Comparison of ENCODE assay signal across 38 cellular contexts in genomic region chr5:36713541-36713940, GRCh38.
"Had no signal": no experiment of that assay in that cellular context is flagged by ENCODE, and none has a peak within 500 bp of the region (broad histone marks: within the 10 kb centered on the region; RNA-seq: fewer than 3 reads in every experiment).

No MANE protein-coding gene starts in this region.

- H3K4me1 ChIP-seq: adrenal gland, ascending aorta, body of pancreas, breast epithelium had no signal

- H3K4me3 ChIP-seq: adrenal gland, ascending aorta, body of pancreas, breast epithelium, cardiac muscle cell had no signal

- H3K27me3 Mint-ChIP-seq: activated naive CD4-positive, alpha-beta T cell treated with anti-CD3 and anti-CD28 coated beads, Interleukin-2, amount 10 ng/mL, durations not matched to agents 7 days and 5 days; activated naive CD4-positive, alpha-beta T cell treated with anti-CD3 and anti-CD28 coated beads, Interleukin-2, amount 50 U/mL, for 24 hours; activated naive CD8-positive, alpha-beta T cell; activated naive CD8-positive, alpha-beta T cell treated with anti-CD3 and anti-CD28 coated beads for 36 hours; activated naive CD8-positive, alpha-beta T cell treated with anti-CD3 and anti-CD28 coated beads, Interleukin-2, amount 50 U/mL, for 24 hours; activated T-cell treated with anti-CD3 and anti-CD28 coated beads, Interleukin-2, amount 50 U/mL, for 24 hours; central memory CD8-positive, alpha-beta T cell had no signal

- H3K9me3 ChIP-seq: adrenal gland, ascending aorta, body of pancreas, breast epithelium had no signal

- H3K36me3 ChIP-seq: adrenal gland, ascending aorta, brain microvascular endothelial cell, breast epithelium, cardiac muscle cell had no signal

- H3K27ac Mint-ChIP-seq: activated naive CD4-positive, alpha-beta T cell treated with anti-CD3 and anti-CD28 coated beads for 36 hours; activated naive CD4-positive, alpha-beta T cell treated with anti-CD3 and anti-CD28 coated beads, Interleukin-2, amount 10 ng/mL, durations not matched to agents 7 days and 5 days; activated naive CD4-positive, alpha-beta T cell treated with anti-CD3 and anti-CD28 coated beads, Interleukin-2, amount 50 U/mL, for 24 hours; activated naive CD4-positive, alpha-beta T cell treated with anti-CD3 and anti-CD28 coated beads, Interleukin-2, amount 50 U/mL, for 72 hours; activated naive CD8-positive, alpha-beta T cell; activated naive CD8-positive, alpha-beta T cell treated with anti-CD3 and anti-CD28 coated beads for 36 hours; activated naive CD8-positive, alpha-beta T cell treated with anti-CD3 and anti-CD28 coated beads, Interleukin-2, amount 10 ng/mL, durations not matched to agents 7 days and 5 days; activated naive CD8-positive, alpha-beta T cell treated with anti-CD3 and anti-CD28 coated beads, Interleukin-2, amount 50 U/mL, for 24 hours; activated T-cell treated with anti-CD3 and anti-CD28 coated beads, Interleukin-2, amount 50 U/mL, for 24 hours; activated T-cell treated with anti-CD3 and anti-CD28 coated beads, Interleukin-2, amount 50 U/mL, for 72 hours; activated T-helper 1 cell treated with anti-CD3 and anti-CD28 coated beads, Interleukin-12 subunit alpha, Interleukin-12 subunit beta, Interleukin-2, Interleukin-4 antibody, amounts not matched to agents 30 ng/mL and 10 ng/mL and 1 ng/mL, durations not matched to agents 14 hours and 24 hours and 36 hours; activated T-helper 17 cell treated with anti-CD3 and anti-CD28 coated beads, Interleukin-2, amount 50 U/mL, for 72 hours; activated T-helper 2 cell treated with anti-CD3 and anti-CD28 coated beads, Interferon-gamma antibody, Interleukin-2, Interleukin-4, amounts not matched to agents 10 μg/mL and 5 μg/mL and 100 μg/mL, durations not matched to agents 14 hours and 24 hours and 36 hours had no signal

- DNase-seq: activated effector memory CD4-positive, alpha-beta T cell treated with anti-CD3 and anti-CD28 coated beads, Interleukin-2, amount 50 U/mL, for 16 hours; activated effector memory CD4-positive, alpha-beta T cell treated with Interleukin-2 at 50 U/mL for 16 hours; activated gamma-delta T cell; activated gamma-delta T cell treated with Interleukin-2 at 50 U/mL for 16 hours; activated naive CD4-positive, alpha-beta T cell; activated naive CD4-positive, alpha-beta T cell treated with anti-CD3 and anti-CD28 coated beads for 36 hours; activated naive CD4-positive, alpha-beta T cell treated with anti-CD3 and anti-CD28 coated beads, Interleukin-2, amount 10 ng/mL, durations not matched to agents 7 days and 5 days; activated naive CD4-positive, alpha-beta T cell treated with anti-CD3 and anti-CD28 coated beads, Interleukin-2, amount 50 U/mL, for 16 hours; activated naive CD4-positive, alpha-beta T cell treated with Interleukin-2 at 50 U/mL for 16 hours; activated naive CD8-positive, alpha-beta T cell treated with anti-CD3 and anti-CD28 coated beads for 36 hours; activated naive CD8-positive, alpha-beta T cell treated with anti-CD3 and anti-CD28 coated beads, Interleukin-2, amount 10 ng/mL, durations not matched to agents 7 days and 5 days; activated naive CD8-positive, alpha-beta T cell treated with anti-CD3 and anti-CD28 coated beads, Interleukin-2, amount 50 U/mL, for 24 hours; activated T-cell treated with anti-CD3 and anti-CD28 coated beads, Interleukin-2, amount 50 U/mL, for 1 hour; activated T-cell treated with anti-CD3 and anti-CD28 coated beads, Interleukin-2, amount 50 U/mL, for 24 hours; activated T-cell treated with anti-CD3 and anti-CD28 coated beads, Interleukin-2, amount 50 U/mL, for 4 hours; activated T-cell treated with anti-CD3 and anti-CD28 coated beads, Interleukin-2, amount 50 U/mL, for 48 hours; activated T-cell treated with anti-CD3 and anti-CD28 coated beads, Interleukin-2, amount 50 U/mL, for 72 hours; adrenal gland; amniotic stem cell; amygdala; anterior cingulate cortex; aorta; body of pancreas; brain microvascular endothelial cell; caudate nucleus; central memory CD4-positive, alpha-beta T cell; cerebellar nuclear complex had no signal

- H3K27ac ChIP-seq: adrenal gland, ascending aorta, body of pancreas, brain microvascular endothelial cell, breast epithelium had no signal

- H3K4me1 Mint-ChIP-seq: activated naive CD4-positive, alpha-beta T cell treated with anti-CD3 and anti-CD28 coated beads, Interleukin-2, amount 10 ng/mL, durations not matched to agents 7 days and 5 days; activated naive CD4-positive, alpha-beta T cell treated with anti-CD3 and anti-CD28 coated beads, Interleukin-2, amount 50 U/mL, for 24 hours; activated naive CD8-positive, alpha-beta T cell treated with anti-CD3 and anti-CD28 coated beads for 36 hours; activated naive CD8-positive, alpha-beta T cell treated with anti-CD3 and anti-CD28 coated beads, Interleukin-2, amount 10 ng/mL, durations not matched to agents 7 days and 5 days; activated naive CD8-positive, alpha-beta T cell treated with anti-CD3 and anti-CD28 coated beads, Interleukin-2, amount 50 U/mL, for 24 hours; activated T-helper 17 cell treated with anti-CD3 and anti-CD28 coated beads, Interleukin-2, amount 50 U/mL, for 72 hours; central memory CD8-positive, alpha-beta T cell had no signal

- ATAC-seq: activated naive CD8-positive, alpha-beta T cell treated with anti-CD3 and anti-CD28 coated beads, Interleukin-2, amount 50 U/mL, for 24 hours; activated T-cell treated with anti-CD3 and anti-CD28 coated beads, Interleukin-2, amount 50 U/mL, for 4 hours; activated T-cell treated with anti-CD3 and anti-CD28 coated beads, Interleukin-2, amount 50 U/mL, for 72 hours; activated T-helper 17 cell treated with anti-CD3 and anti-CD28 coated beads, Interleukin-2, amount 50 U/mL, for 72 hours; body of pancreas had no signal

- H3K4me3 Mint-ChIP-seq: activated naive CD4-positive, alpha-beta T cell treated with anti-CD3 and anti-CD28 coated beads for 36 hours; activated naive CD4-positive, alpha-beta T cell treated with anti-CD3 and anti-CD28 coated beads, Interleukin-2, amount 10 ng/mL, durations not matched to agents 7 days and 5 days; activated naive CD4-positive, alpha-beta T cell treated with anti-CD3 and anti-CD28 coated beads, Interleukin-2, amount 50 U/mL, for 24 hours; activated naive CD8-positive, alpha-beta T cell; activated naive CD8-positive, alpha-beta T cell treated with anti-CD3 and anti-CD28 coated beads for 36 hours; activated naive CD8-positive, alpha-beta T cell treated with anti-CD3 and anti-CD28 coated beads, Interleukin-2, amount 10 ng/mL, durations not matched to agents 7 days and 5 days; activated naive CD8-positive, alpha-beta T cell treated with anti-CD3 and anti-CD28 coated beads, Interleukin-2, amount 50 U/mL, for 24 hours; activated T-cell treated with anti-CD3 and anti-CD28 coated beads, Interleukin-2, amount 50 U/mL, for 24 hours; activated T-cell treated with anti-CD3 and anti-CD28 coated beads, Interleukin-2, amount 50 U/mL, for 4 hours; activated T-cell treated with anti-CD3 and anti-CD28 coated beads, Interleukin-2, amount 50 U/mL, for 72 hours; activated T-helper 1 cell treated with anti-CD3 and anti-CD28 coated beads, Interleukin-12 subunit alpha, Interleukin-12 subunit beta, Interleukin-2, Interleukin-4 antibody, amounts not matched to agents 30 ng/mL and 10 ng/mL and 1 ng/mL, durations not matched to agents 14 hours and 24 hours and 36 hours; activated T-helper 17 cell treated with anti-CD3 and anti-CD28 coated beads, Interleukin-2, amount 50 U/mL, for 72 hours; brain; central memory CD8-positive, alpha-beta T cell had no signal

- H3K36me3 Mint-ChIP-seq: activated naive CD4-positive, alpha-beta T cell treated with anti-CD3 and anti-CD28 coated beads, Interleukin-2, amount 10 ng/mL, durations not matched to agents 7 days and 5 days; activated naive CD8-positive, alpha-beta T cell treated with anti-CD3 and anti-CD28 coated beads, Interleukin-2, amount 10 ng/mL, durations not matched to agents 7 days and 5 days; brain had no signal

- H3K9me3 Mint-ChIP-seq: activated naive CD4-positive, alpha-beta T cell treated with anti-CD3 and anti-CD28 coated beads for 36 hours; activated naive CD4-positive, alpha-beta T cell treated with anti-CD3 and anti-CD28 coated beads, Interleukin-2, amount 10 ng/mL, durations not matched to agents 7 days and 5 days; activated naive CD4-positive, alpha-beta T cell treated with anti-CD3 and anti-CD28 coated beads, Interleukin-2, amount 50 U/mL, for 24 hours; activated naive CD4-positive, alpha-beta T cell treated with anti-CD3 and anti-CD28 coated beads, Interleukin-2, amount 50 U/mL, for 72 hours; activated naive CD8-positive, alpha-beta T cell treated with anti-CD3 and anti-CD28 coated beads for 36 hours; activated naive CD8-positive, alpha-beta T cell treated with anti-CD3 and anti-CD28 coated beads, Interleukin-2, amount 10 ng/mL, durations not matched to agents 7 days and 5 days; activated naive CD8-positive, alpha-beta T cell treated with anti-CD3 and anti-CD28 coated beads, Interleukin-2, amount 50 U/mL, for 24 hours; activated T-cell treated with anti-CD3 and anti-CD28 coated beads, Interleukin-2, amount 50 U/mL, for 24 hours; activated T-cell treated with anti-CD3 and anti-CD28 coated beads, Interleukin-2, amount 50 U/mL, for 4 hours; activated T-cell treated with anti-CD3 and anti-CD28 coated beads, Interleukin-2, amount 50 U/mL, for 72 hours; activated T-helper 1 cell treated with anti-CD3 and anti-CD28 coated beads, Interleukin-12 subunit alpha, Interleukin-12 subunit beta, Interleukin-2, Interleukin-4 antibody, amounts not matched to agents 30 ng/mL and 10 ng/mL and 1 ng/mL, durations not matched to agents 14 hours and 24 hours and 36 hours; activated T-helper 17 cell treated with anti-CD3 and anti-CD28 coated beads, Interleukin-2, amount 50 U/mL, for 72 hours; activated T-helper 2 cell treated with anti-CD3 and anti-CD28 coated beads, Interferon-gamma antibody, Interleukin-2, Interleukin-4, amounts not matched to agents 10 μg/mL and 5 μg/mL and 100 μg/mL, durations not matched to agents 14 hours and 24 hours and 36 hours; central memory CD8-positive, alpha-beta T cell had no signal

- H3K27me3 ChIP-seq: adrenal gland, ascending aorta, body of pancreas, breast epithelium, cardiac muscle cell had no signal
